17 cellular contexts compared by ENCODE assay signal in the genomic region with DNA sequence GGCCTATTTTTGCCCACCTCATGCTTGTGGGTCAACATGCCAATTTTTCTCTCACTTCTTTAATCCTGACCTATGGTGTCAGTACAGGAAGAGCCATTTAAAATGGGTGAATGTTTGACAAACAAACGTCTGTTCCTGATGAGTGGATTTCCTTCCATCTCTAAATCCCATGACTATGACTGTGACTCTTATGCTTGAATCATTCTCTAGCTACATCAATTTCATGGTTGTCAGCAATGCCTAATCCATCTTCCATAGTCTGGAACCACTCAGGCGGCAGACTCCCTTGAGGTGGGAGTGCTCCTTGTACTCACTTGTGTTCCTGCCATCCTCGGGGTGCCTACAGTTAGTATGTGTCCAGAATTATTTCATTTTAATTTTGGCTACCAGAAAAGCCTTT.
DNase-seq lines count a peak whose midpoint lies in the region; ATAC-seq, FAIRE-seq and TF ChIP-seq lines count a peak whose summit lies in the region.
"Had no signal": no experiment of that assay in that cellular context is flagged by ENCODE, and none has a peak within 500 bp of the region (broad histone marks: within the 10 kb centered on the region; RNA-seq: fewer than 3 reads in every experiment).

No MANE protein-coding gene starts in this region.

- peak; percentile 45 for ATAC-seq in esophagus mucosa

- H3K36me3 ChIP-seq in brain microvascular endothelial cell (replicated peaks): no peaks in the 10 kb centered on the region

- DNase-seq in DMS153 (lab: John Stamatoyannopoulos, UW) (peak; percentile 8), DMS153 treated with DMSO at 0.1 percent for 48 hours (lab: John Stamatoyannopoulos, UW; ENCODE audit: unreplicated experiment) (no peak), RCC 7860 (ENCODE audit: low spot score) (peak; percentile 85), retina (peak; percentile 42), brain microvascular endothelial cell (no peak), substantia nigra (lab: John Stamatoyannopoulos, UW) (no peak)
- no peak for DNase-seq in activated naive CD8-positive, alpha-beta T cell treated with anti-CD3 and anti-CD28 coated beads for 36 hours
- DNase-seq: activated CD4-positive, alpha-beta memory T cell treated with anti-CD3 and anti-CD28 coated beads for 36 hours; activated gamma-delta T cell; Caco-2; caudate nucleus; NCI-H1105 treated with DMSO at 0.1 percent for 48 hours; NCI-H526 had no signal

- peaks cover 34% of the 10 kb centered on the region for H3K4me1 Mint-ChIP-seq in activated naive CD8-positive, alpha-beta T cell treated with anti-CD3 and anti-CD28 coated beads for 36 hours

- peaks cover 6% of the 10 kb centered on the region for H3K9me3 Mint-ChIP-seq in activated naive CD8-positive, alpha-beta T cell treated with anti-CD3 and anti-CD28 coated beads for 36 hours
- H3K9me3 Mint-ChIP-seq: activated CD4-positive, alpha-beta memory T cell treated with anti-CD3 and anti-CD28 coated beads for 36 hours had no signal

- no peak overlapping the region for H3K27ac ChIP-seq in brain microvascular endothelial cell
- H3K27ac ChIP-seq in substantia nigra (ENCODE audit: low read depth, low read length, poor library complexity, severe bottlenecking): no peak overlapping the region
- H3K27ac ChIP-seq: 22Rv1, RWPE1 had no signal

- H3K36me3 Mint-ChIP-seq in activated naive CD8-positive, alpha-beta T cell treated with anti-CD3 and anti-CD28 coated beads for 36 hours: peaks cover 7% of the 10 kb centered on the region

- H3K27me3 ChIP-seq in brain microvascular endothelial cell (replicated peaks): no peaks in the 10 kb centered on the region

- H3K27ac Mint-ChIP-seq in activated naive CD8-positive, alpha-beta T cell treated with anti-CD3 and anti-CD28 coated beads for 36 hours: no peak overlapping the region
- H3K27ac Mint-ChIP-seq: activated CD4-positive, alpha-beta memory T cell treated with anti-CD3 and anti-CD28 coated beads for 36 hours; T-helper 2 cell treated with Interferon-gamma antibody and Interleukin-4, amounts not matched to agents 5 μg/mL and 100 μg/mL, for 36 hours had no signal

- in situ Hi-C loops in brain microvascular endothelial cell (cut with HindIII; ENCODE audit: low pct_ligation_motif_present, low sequenced_read_pairs): no loop called here

- no peak overlapping the region for H3K4me3 ChIP-seq in brain microvascular endothelial cell (ENCODE audit: low read depth, low read length)

- no peaks in the 10 kb centered on the region for H3K27me3 Mint-ChIP-seq in activated naive CD8-positive, alpha-beta T cell treated with anti-CD3 and anti-CD28 coated beads for 36 hours
- H3K27me3 Mint-ChIP-seq: activated CD4-positive, alpha-beta memory T cell treated with anti-CD3 and anti-CD28 coated beads for 36 hours had no signal

- TF ChIP-seq CTCF in brain microvascular endothelial cell (IDR thresholded peaks at IDR 0.05; ENCODE audit: low read depth, low read length, missing control alignments): no peak

- peak; percentile 98 for FAIRE-seq in RCC 7860 (lab: Jason Lieb, UNC)

- H3K4me3 Mint-ChIP-seq in activated naive CD8-positive, alpha-beta T cell treated with anti-CD3 and anti-CD28 coated beads for 36 hours: no peak overlapping the region
- H3K4me3 Mint-ChIP-seq: activated CD4-positive, alpha-beta memory T cell treated with anti-CD3 and anti-CD28 coated beads for 36 hours; T-helper 2 cell treated with Interferon-gamma antibody and Interleukin-4, amounts not matched to agents 5 μg/mL and 100 μg/mL, for 36 hours had no signal

Comparison
In these comparisons a context has a peak if more than half of its experiments do, and no peak if none do; other contexts are left out.
1. DNase-seq: peak in DMS153 (single experiment), RCC 7860 (single experiment) and retina (single experiment); none in DMS153 treated with DMSO at 0.1 percent for 48 hours (single experiment), brain microvascular endothelial cell (single experiment), substantia nigra (0 of 49) and activated naive CD8-positive, alpha-beta T cell treated with anti-CD3 and anti-CD28 coated beads for 36 hours (single experiment).